ENCODE assay signal across 20 cellular contexts in the genomic region with DNA sequence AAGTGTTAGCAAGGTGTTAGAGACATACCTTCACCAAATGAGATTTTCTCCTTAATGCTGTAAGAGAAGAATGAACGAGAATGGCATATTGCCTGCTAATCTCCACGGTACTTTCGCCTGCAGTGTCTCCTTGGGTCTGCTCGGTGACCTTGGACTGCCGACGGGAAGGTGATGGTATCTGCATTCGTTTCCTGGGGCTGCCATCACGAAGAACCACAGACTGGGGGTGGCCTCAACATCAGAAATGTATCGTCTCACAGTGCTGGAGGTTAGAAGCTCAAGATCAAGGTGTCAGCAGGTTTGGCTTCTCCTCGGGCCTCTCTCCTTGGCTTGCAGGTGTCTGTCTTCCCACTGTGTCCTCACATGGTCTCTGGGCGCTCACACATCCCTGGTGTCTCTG.
A peak's percentile ranks its signal among the peaks of the same experiment; 100 is the strongest.
DNase-seq lines count a peak whose midpoint lies in the region; ATAC-seq and TF ChIP-seq lines count a peak whose summit lies in the region.
"Had no signal": no experiment of that assay in that cellular context is flagged by ENCODE, and none has a peak within 500 bp of the region (broad histone marks: within the 10 kb centered on the region; RNA-seq: fewer than 3 reads in every experiment).

No MANE protein-coding gene starts in this region.

- no peak for TF ChIP-seq POLR2A in heart left ventricle (IDR thresholded peaks at IDR 0.05)

- no peaks in the 10 kb centered on the region for H3K9me2 ChIP-seq in Karpas-422 (replicated peaks; ENCODE audit: insufficient read depth, low read length)

- peaks cover 0 to 30% (median 0%) of the 10 kb centered on the region in 12 donors for H3K4me1 ChIP-seq in heart left ventricle
- no peaks in the 10 kb centered on the region for H3K4me1 ChIP-seq in left ventricle myocardium inferior
- no peaks in the 10 kb centered on the region for H3K4me1 ChIP-seq in aorta (ENCODE audit: control insufficient read depth in 1 of 2, insufficient read depth in 2 of 2, low read length in 2 of 2)
- H3K4me1 ChIP-seq in Karpas-422 (ENCODE audit: low read length): peaks cover 34% of the 10 kb centered on the region
- H3K4me1 ChIP-seq: adrenal gland, Caco-2 had no signal

- H3K27ac Mint-ChIP-seq in effector memory CD8-positive, alpha-beta T cell: peak overlapping the region; percentile 44 to 78
- H3K27ac Mint-ChIP-seq: dendritic cell treated with granulocyte-macrophage colony-stimulating factor and Interleukin-4, amounts not matched to agents 40 ng/mL and 50 ng/mL, for 4 days had no signal

- H3K27me3 ChIP-seq in heart left ventricle: no peaks in the 10 kb centered on the region
- H3K27me3 ChIP-seq in left ventricle myocardium inferior (ENCODE audit: low read depth): no peaks in the 10 kb centered on the region
- no peaks in the 10 kb centered on the region for H3K27me3 ChIP-seq in aorta (ENCODE audit: control insufficient read depth in 1 of 2, insufficient read depth in 2 of 2, low read length in 1 of 2)
- H3K27me3 ChIP-seq in Karpas-422 (ENCODE audit: low read length): peaks cover 3% of the 10 kb centered on the region; the same call in 1 of the 2 replicates
- H3K27me3 ChIP-seq: adrenal gland, heart right ventricle, Peyer's patch had no signal

- WGBS in heart left ventricle, 4 donors: 61 to 69% (median 65%) methylated on average over 11 of the region's 11 CpGs
- 93 to 96% methylated on average over 11 of the region's 11 CpGs for WGBS in aorta, 2 donors

- no peaks in the 10 kb centered on the region for H3K79me2 ChIP-seq in Karpas-422 (ENCODE audit: low read length)

- H3K4me2 ChIP-seq in Karpas-422 (ENCODE audit: low read depth, low read length, poor library complexity, severe bottlenecking): no peak overlapping the region

- peak in 3 of 5 donors; percentile 4 to 16 (median 15) for DNase-seq in heart left ventricle
- no peak for DNase-seq in left ventricle myocardium inferior
- peak; percentile 36 for DNase-seq in T-helper 22 cell (ENCODE audit: low read depth)
- no peak for DNase-seq in effector memory CD8-positive, alpha-beta T cell
- DNase-seq in aorta: peak; percentile 11 to 25
- DNase-seq in Karpas-422: no peak
- DNase-seq: adrenal gland; Caco-2; NCI-H1105; NCI-H2029 treated with DMSO at 0.1 percent for 48 hours; NCI-H446 treated with DMSO at 0.1 percent for 48 hours; Peyer's patch; stimulated activated CD4-positive, alpha-beta T cell treated with anti-CD3 and anti-CD28 coated beads, Interleukin-2, amount 100 ng/mL, for 24 hours; stimulated activated naive CD8-positive, alpha-beta T cell treated with anti-CD3 and anti-CD28 coated beads, Interleukin-15, Interleukin-2, amounts not matched to agents 100 U/mL and 50 U/mL, for 24 hours had no signal

- ATAC-seq in heart left ventricle (no peak), aorta (ENCODE audit: low FRiP score) (no peak), HG02973 (IDR thresholded peaks at IDR 0.05; ENCODE audit: unreplicated experiment) (no peak)
- ATAC-seq in effector memory CD8-positive, alpha-beta T cell (replicated peaks): peak; percentile 62
- ATAC-seq: activated CD4-positive, CD25-positive, alpha-beta regulatory T cell treated with anti-CD3 and anti-CD28 coated beads, Interleukin-2, amount 50 U/mL, for 24 hours; HCT116; heart right ventricle; stimulated activated naive CD8-positive, alpha-beta T cell treated with anti-CD3 and anti-CD28 coated beads, Interleukin-15, Interleukin-2, amounts not matched to agents 100 U/mL and 50 U/mL, for 24 hours had no signal

- H3K9ac ChIP-seq in Karpas-422 (ENCODE audit: low read length): no peak overlapping the region

- peak overlapping the region in 1 of 12 donors; percentile 27 for H3K27ac ChIP-seq in heart left ventricle
- no peak overlapping the region for H3K27ac ChIP-seq in left ventricle myocardium inferior (replicated peaks)
- H3K27ac ChIP-seq in aorta (ENCODE audit: low read depth in 1 of 2, low read length in 2 of 2): no peak overlapping the region
- H3K27ac ChIP-seq in Karpas-422 (ENCODE audit: low read length): no peak overlapping the region
- H3K27ac ChIP-seq: adrenal gland, Peyer's patch, tibial nerve had no signal

- peaks cover 0 to 5% of the 10 kb centered on the region in 2 donors for H3K9me3 Mint-ChIP-seq in effector memory CD8-positive, alpha-beta T cell

- peaks cover 0 to 13% (median 6%) of the 10 kb centered on the region in 12 donors for H3K9me3 ChIP-seq in heart left ventricle
- peaks cover 11% of the 10 kb centered on the region for H3K9me3 ChIP-seq in left ventricle myocardium inferior (replicated peaks)
- H3K9me3 ChIP-seq in aorta (ENCODE audit: control insufficient read depth, low read length): no peaks in the 10 kb centered on the region
- peaks cover 14% of the 10 kb centered on the region for H3K9me3 ChIP-seq in Karpas-422 (ENCODE audit: low read length)
- H3K9me3 ChIP-seq: adrenal gland had no signal

- no peak overlapping the region for H2AFZ ChIP-seq in Karpas-422 (ENCODE audit: low read length)

- peaks cover 45 to 47% of the 10 kb centered on the region in 2 donors for H3K4me1 Mint-ChIP-seq in effector memory CD8-positive, alpha-beta T cell (ENCODE audit: low read depth in 2 of 2)

- intact Hi-C loops in heart left ventricle (cut with DNase I): no loop called here
- intact Hi-C loops in left ventricle myocardium inferior (cut with micrococcal nuclease): no loop called here
- intact Hi-C loops in aorta (cut with DNase I): no loop called here

- no peak overlapping the region for H3K4me3 ChIP-seq in heart left ventricle
- H3K4me3 ChIP-seq in left ventricle myocardium inferior: no peak overlapping the region
- no peak overlapping the region for H3K4me3 ChIP-seq in aorta (ENCODE audit: low read length in 2 of 2)
- H3K4me3 ChIP-seq in Karpas-422 (ENCODE audit: low read length): no peak overlapping the region
- H3K4me3 ChIP-seq: adrenal gland, Peyer's patch, tibial nerve had no signal

- H4K20me1 ChIP-seq in Karpas-422 (ENCODE audit: insufficient read depth, low read depth, low read length): no peaks in the 10 kb centered on the region

- peak overlapping the region in 1 of 2 donors; percentile 62 for H3K4me3 Mint-ChIP-seq in effector memory CD8-positive, alpha-beta T cell
- H3K4me3 Mint-ChIP-seq: dendritic cell treated with granulocyte-macrophage colony-stimulating factor and Interleukin-4, amounts not matched to agents 40 ng/mL and 50 ng/mL, for 4 days had no signal

- TF ChIP-seq CTCF in heart left ventricle (IDR thresholded peaks at IDR 0.05) (no peak), left ventricle myocardium inferior (IDR thresholded peaks at IDR 0.05; ENCODE audit: borderline replicate concordance) (no peak)

- H3K36me3 Mint-ChIP-seq in effector memory CD8-positive, alpha-beta T cell (ENCODE audit: insufficient read depth): peaks cover 3% of the 10 kb centered on the region

- H3K27me3 Mint-ChIP-seq in effector memory CD8-positive, alpha-beta T cell: no peaks in the 10 kb centered on the region

- H3K36me3 ChIP-seq in heart left ventricle: no peaks in the 10 kb centered on the region
- H3K36me3 ChIP-seq in left ventricle myocardium inferior: no peaks in the 10 kb centered on the region
- H3K36me3 ChIP-seq in aorta (ENCODE audit: control insufficient read depth in 1 of 2, insufficient read depth in 2 of 2, low read length in 1 of 2): no peaks in the 10 kb centered on the region
- H3K36me3 ChIP-seq in Karpas-422 (ENCODE audit: insufficient read depth, low read length): no peaks in the 10 kb centered on the region; the same call in 1 of the 2 replicates
- H3K36me3 ChIP-seq: adrenal gland, heart right ventricle, Peyer's patch, tibial nerve had no signal

Comparison
In these comparisons a context has a peak if more than half of its experiments do, and no peak if none do; other contexts are left out.
1. DNase-seq: peak in heart left ventricle (3 of 5), T-helper 22 cell (single experiment) and aorta (2 of 2); none in left ventricle myocardium inferior (single experiment), effector memory CD8-positive, alpha-beta T cell (0 of 3) and Karpas-422 (single experiment).